ENCODE assay signal across 12 cellular contexts in genomic region chr3:69433938-69434263, GRCh38. TPM values are rescaled to one million over a fixed set of nuclear protein-coding genes. Genes with fewer than 3 reads are reported as not detected.
DNase-seq lines count a peak whose midpoint lies in the region; ATAC-seq and TF ChIP-seq lines count a peak whose summit lies in the region.
"Had no signal": no experiment of that assay in that cellular context is flagged by ENCODE, and none has a peak within 500 bp of the region (broad histone marks: within the 10 kb centered on the region; RNA-seq: fewer than 3 reads in every experiment).

No MANE protein-coding gene starts in this region.

- H3K27me3 ChIP-seq in WERI-Rb-1 (ENCODE audit: insufficient read depth, low read depth, severe bottlenecking) (no peaks in the 10 kb centered on the region), layer of hippocampus (ENCODE audit: control insufficient read depth, insufficient read depth, low read length) (no peaks in the 10 kb centered on the region), esophagus muscularis mucosa (no peaks in the 10 kb centered on the region)
- H3K27me3 ChIP-seq: suprapubic skin had no signal

- TF ChIP-seq POLR2A in esophagus muscularis mucosa (IDR thresholded peaks at IDR 0.05; ENCODE audit: low read depth): no peak

- H3K9me3 ChIP-seq in WERI-Rb-1 (ENCODE audit: severe bottlenecking): no peaks in the 10 kb centered on the region
- no peaks in the 10 kb centered on the region for H3K9me3 ChIP-seq in esophagus muscularis mucosa
- H3K9me3 ChIP-seq: suprapubic skin had no signal

- H3K36me3 ChIP-seq in WERI-Rb-1 (no peaks in the 10 kb centered on the region), esophagus muscularis mucosa (no peaks in the 10 kb centered on the region)
- H3K36me3 ChIP-seq: suprapubic skin had no signal

- CTCF ChIA-PET in HEK293T (lab: Yijun Ruan, JAX): interaction anchor here (0.5 to 0.8 kb wide), 2 partner anchors 24 to 313 kb away, joined by 3 to 4 read pairs; no protein-coding TSS in a partner anchor

- peak; percentile 52 for DNase-seq in EL
- no peak for DNase-seq in HEK293T (ENCODE audit: extremely low spot score)
- DNase-seq in WERI-Rb-1: peak; percentile 67
- DNase-seq in DMS79 (lab: John Stamatoyannopoulos, UW): no peak
- DNase-seq in esophagus muscularis mucosa (ENCODE audit: extremely low spot score): no peak
- no peak for DNase-seq in DMS114 treated with DMSO at 0.1 percent for 48 hours (lab: John Stamatoyannopoulos, UW; ENCODE audit: unreplicated experiment)
- DNase-seq: activated CD8-positive, alpha-beta memory T cell treated with anti-CD3 and anti-CD28 coated beads, Interleukin-2, amount 50 U/mL, for 4 hours; hippocampal formation; NCI-H2107 had no signal

- POLR2A ChIA-PET in HEK293T (lab: Yijun Ruan, JAX): no interaction called here

- H3K4me1 ChIP-seq in esophagus muscularis mucosa: peaks cover 0 to 25% (median 8%) of the 10 kb centered on the region in 4 donors
- H3K4me1 ChIP-seq: suprapubic skin had no signal

- intact Hi-C loops in esophagus muscularis mucosa (cut with DNase I): loop anchor here (5.0 kb wide), 1 partner anchor 223 kb away; no protein-coding TSS in a partner anchor

- H3K4me3 ChIP-seq in WERI-Rb-1 (ENCODE audit: low read depth, low read length) (no peak overlapping the region), esophagus muscularis mucosa (no peak overlapping the region)
- H3K4me3 ChIP-seq: suprapubic skin had no signal

- H3K27ac ChIP-seq in WERI-Rb-1 (peak overlapping the region; percentile 22; the same call in 1 of the 2 replicates), layer of hippocampus (ENCODE audit: low read depth, low read length) (peak overlapping the region; percentile 25), esophagus muscularis mucosa (replicated peaks in 1 of 4) (no peak overlapping the region)
- H3K27ac ChIP-seq: suprapubic skin had no signal

- TF ChIP-seq EP300 in esophagus muscularis mucosa (IDR thresholded peaks at IDR 0.05): no peak

- TF ChIP-seq CTCF in WERI-Rb-1 (IDR thresholded peaks at IDR 0.05; ENCODE audit: low read depth, low read length): no peak
- no peak for TF ChIP-seq CTCF in esophagus muscularis mucosa (IDR thresholded peaks at IDR 0.05)

- no peak for ATAC-seq in GM18907 (IDR thresholded peaks at IDR 0.05; ENCODE audit: unreplicated experiment)

- 43% methylated on average over 4 of the region's 4 CpGs for WGBS in esophagus muscularis mucosa

TF ChIP-seq in HEK293T, 16 proteins besides CTCF, POLR2A, EP300 and RAD21:
- TF ChIP-seq NFRKB (IDR thresholded peaks at IDR 0.05): no peak
- TF ChIP-seq L3MBTL2 (conservative IDR thresholded peaks at IDR 0.05): 0 out of 2 replicates have a peak, but pooled peaks have one; percentile 19

RNA-seq across cellular contexts. Expression of gene FRMD4B, which starts 48.0 kb away (rescaled TPM):
- 10 to 100 TPM; 10.5 to 22.0 (median 14.8) TPM for total RNA-seq in esophagus muscularis mucosa

Comparison
In these comparisons a context has a peak if more than half of its experiments do, and no peak if none do; other contexts are left out.
1. DNase-seq: peak in EL (single experiment) and WERI-Rb-1 (single experiment); none in HEK293T (single experiment), DMS79 (single experiment), esophagus muscularis mucosa (single experiment) and DMS114 treated with DMSO at 0.1 percent for 48 hours (single experiment).
2. H3K27ac ChIP-seq: peak in WERI-Rb-1 (single experiment) and layer of hippocampus (single experiment); none in esophagus muscularis mucosa (0 of 4).